ENCODE assay signal across 13 cellular contexts in the genomic region with DNA sequence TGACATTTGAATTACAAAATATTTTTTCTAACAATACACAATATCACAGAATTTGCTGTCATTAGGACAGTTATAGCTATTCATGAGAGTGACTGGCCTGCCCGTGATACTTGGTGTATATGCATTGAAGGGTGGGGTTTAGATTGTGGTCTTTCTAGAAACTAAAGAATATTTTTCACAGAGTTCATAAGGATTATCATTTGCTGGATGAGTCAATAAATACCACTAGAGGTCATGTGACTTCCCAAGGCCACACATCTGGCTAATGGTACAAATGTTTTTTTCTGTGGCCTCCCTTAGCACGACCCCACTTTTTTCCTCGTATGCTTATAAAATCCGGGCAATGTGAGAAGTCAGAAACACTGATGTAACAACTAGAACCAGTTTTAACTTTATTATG. TPM values are rescaled to one million over a fixed set of nuclear protein-coding genes. Genes with fewer than 3 reads are reported as not detected.
DNase-seq lines count a peak whose midpoint lies in the region; ATAC-seq and TF ChIP-seq lines count a peak whose summit lies in the region.
"Had no signal": no experiment of that assay in that cellular context is flagged by ENCODE, and none has a peak within 500 bp of the region (broad histone marks: within the 10 kb centered on the region; RNA-seq: fewer than 3 reads in every experiment).

No MANE protein-coding gene starts in this region.

- H3K27me3 ChIP-seq in CD4-positive, CD25-positive, alpha-beta regulatory T cell (ENCODE audit: control insufficient read depth, insufficient read depth, low read length) = no peaks in the 10 kb centered on the region
- H3K27me3 ChIP-seq in transverse colon = no peaks in the 10 kb centered on the region

- no peak for TF ChIP-seq CTCF in transverse colon (IDR thresholded peaks at IDR 0.05)

- peak overlapping the region; percentile 53 for H3K4me3 ChIP-seq in CD4-positive, CD25-positive, alpha-beta regulatory T cell (ENCODE audit: low read depth, low read length)
- no peak overlapping the region for H3K4me3 ChIP-seq in transverse colon

- in situ Hi-C loops in transverse colon (cut with MboI; ENCODE audit: low pct_ligation_motif_present in 1 of 4, low pct_unique_long_range_greater_than_20kb in 1 of 4, low sequenced_read_pairs in 3 of 4) = no loop called here

- H3K36me3 Mint-ChIP-seq in CD4-positive, CD25-positive, alpha-beta regulatory T cell = peaks cover 29% of the 10 kb centered on the region
- H3K36me3 Mint-ChIP-seq in naive thymus-derived CD8-positive, alpha-beta T cell = peaks cover 2 to 12% (median 4%) of the 10 kb centered on the region in 3 donors

- H3K36me3 ChIP-seq in CD4-positive, CD25-positive, alpha-beta regulatory T cell (ENCODE audit: control insufficient read depth, insufficient read depth, low read length) = peaks cover 26% of the 10 kb centered on the region
- peaks cover 0 to 5% (median 2%) of the 10 kb centered on the region in 4 donors for H3K36me3 ChIP-seq in transverse colon

- peaks cover 87% of the 10 kb centered on the region for H3K4me1 ChIP-seq in CD4-positive, CD25-positive, alpha-beta regulatory T cell (ENCODE audit: control insufficient read depth, insufficient read depth, low read length, poor library complexity, severe bottlenecking)
- peaks cover 0 to 65% (median 22%) of the 10 kb centered on the region in 4 donors for H3K4me1 ChIP-seq in transverse colon

- TF ChIP-seq POLR2A in transverse colon (IDR thresholded peaks at IDR 0.05) = no peak

- POLR2A ChIA-PET in naive thymus-derived CD8-positive, alpha-beta T cell (lab: Charles Lee) = no interaction called here

- H3K9me3 Mint-ChIP-seq in CD4-positive, CD25-positive, alpha-beta regulatory T cell = no peaks in the 10 kb centered on the region
- H3K9me3 Mint-ChIP-seq in naive thymus-derived CD8-positive, alpha-beta T cell = no peaks in the 10 kb centered on the region
- H3K9me3 Mint-ChIP-seq: mesothelial cell of epicardium had no signal

- peak; percentile 9 to 22 for ATAC-seq in CD4-positive, CD25-positive, alpha-beta regulatory T cell (ENCODE audit: low read depth in 2 of 2)
- ATAC-seq in naive thymus-derived CD8-positive, alpha-beta T cell = no peak
- no peak for ATAC-seq in HG02610 (IDR thresholded peaks at IDR 0.05; ENCODE audit: unreplicated experiment)

- H3K27me3 Mint-ChIP-seq in CD4-positive, CD25-positive, alpha-beta regulatory T cell = no peaks in the 10 kb centered on the region
- no peaks in the 10 kb centered on the region for H3K27me3 Mint-ChIP-seq in naive thymus-derived CD8-positive, alpha-beta T cell

- H3K27ac ChIP-seq in CD4-positive, CD25-positive, alpha-beta regulatory T cell (ENCODE audit: insufficient read depth, low read length, poor library complexity, severe bottlenecking) = peak overlapping the region; percentile 75
- H3K27ac ChIP-seq in transverse colon = no peak overlapping the region

- intact Hi-C loops in transverse colon (cut with DNase I; ENCODE audit: low total_unique reads) = no loop called here

- H3K4me1 Mint-ChIP-seq in CD4-positive, CD25-positive, alpha-beta regulatory T cell = peaks cover 51 to 90% (median 69%) of the 10 kb centered on the region in 4 donors
- peaks cover 39 to 80% (median 76%) of the 10 kb centered on the region in 4 donors for H3K4me1 Mint-ChIP-seq in naive thymus-derived CD8-positive, alpha-beta T cell

- DNase-seq in CD4-positive, CD25-positive, alpha-beta regulatory T cell = peak in 1 of 3 donors; percentile 67
- DNase-seq in HCEC 1CT = peak; percentile 35
- peak; percentile 75 for DNase-seq in amniotic epithelial cell (ENCODE audit: low read depth)
- DNase-seq in naive thymus-derived CD8-positive, alpha-beta T cell = no peak
- no peak for DNase-seq in transverse colon
- no peak for DNase-seq in NCI-H1694 treated with DMSO at 0.1 percent for 48 hours (lab: John Stamatoyannopoulos, UW)
- DNase-seq in stimulated activated CD4-positive, alpha-beta T cell treated with anti-CD3 and anti-CD28 coated beads, Interleukin-2, amount 100 ng/mL, for 48 hours = no peak
- DNase-seq: C1 segment of cervical spinal cord; central memory CD4-positive, alpha-beta T cell; NCI-H2171; stimulated activated naive CD4-positive, alpha-beta T cell treated with Interleukin-2 at 50 U/mL for 16 hours had no signal

- 64 to 79% methylated on average over 4 of the region's 4 CpGs for WGBS in transverse colon (ENCODE audit: low coverage in 1 of 2), 2 donors

- TF ChIP-seq EP300 in transverse colon (IDR thresholded peaks at IDR 0.05; ENCODE audit: low read depth) = no peak

- H3K4me3 Mint-ChIP-seq in CD4-positive, CD25-positive, alpha-beta regulatory T cell = peak overlapping the region; percentile 56 to 87 (median 70)
- no peak overlapping the region for H3K4me3 Mint-ChIP-seq in naive thymus-derived CD8-positive, alpha-beta T cell
- H3K4me3 Mint-ChIP-seq: mesothelial cell of epicardium had no signal

- H3K9me3 ChIP-seq in CD4-positive, CD25-positive, alpha-beta regulatory T cell (ENCODE audit: control insufficient read depth in 2 of 2, low read length in 2 of 2) = no peaks in the 10 kb centered on the region
- no peaks in the 10 kb centered on the region for H3K9me3 ChIP-seq in transverse colon

- H3K27ac Mint-ChIP-seq in CD4-positive, CD25-positive, alpha-beta regulatory T cell = peak overlapping the region; percentile 94 to 99 (median 98)
- H3K27ac Mint-ChIP-seq in naive thymus-derived CD8-positive, alpha-beta T cell = peak overlapping the region in 9 of 10 donors; percentile 52 to 95 (median 88)
- H3K27ac Mint-ChIP-seq: mesothelial cell of epicardium had no signal

RNA-seq across cellular contexts. Expression of gene OPTN, which starts 5.2 kb away (rescaled TPM):
- total RNA-seq in CD4-positive, CD25-positive, alpha-beta regulatory T cell = 209 TPM
- polyA plus RNA-seq in CD4-positive, CD25-positive, alpha-beta regulatory T cell = 100 to 1,000 TPM in 2 of 4 donors, 10 to 100 TPM in 2; 71.9 to 113 (median 88.2) TPM
- 10 to 100 TPM; 43.9 to 52.1 TPM for total RNA-seq in naive thymus-derived CD8-positive, alpha-beta T cell
- 10 to 100 TPM; 25.8 to 35.1 (median 27.1) TPM for polyA plus RNA-seq in naive thymus-derived CD8-positive, alpha-beta T cell
- 10 to 100 TPM; 39.2 to 74.8 (median 66.3) TPM for total RNA-seq in transverse colon

RNA-seq across cellular contexts. Expression of gene MCM10, which starts 56.2 kb away (rescaled TPM):
- 2.1 TPM for total RNA-seq in CD4-positive, CD25-positive, alpha-beta regulatory T cell
- polyA plus RNA-seq in CD4-positive, CD25-positive, alpha-beta regulatory T cell = 1 to 10 TPM in 1 of 4 donors, under 1 TPM in 3; 0.19 to 1.4 (median 0.43) TPM
- under 1 TPM in 1 of 2 experiments, not detected in 1; 0.34 TPM for total RNA-seq in naive thymus-derived CD8-positive, alpha-beta T cell
- not detected for polyA plus RNA-seq in naive thymus-derived CD8-positive, alpha-beta T cell
- under 1 TPM; 0.41 to 0.75 (median 0.62) TPM for total RNA-seq in transverse colon

Comparison
In these comparisons a context has a peak if more than half of its experiments do, and no peak if none do; other contexts are left out.
1. ATAC-seq: peak in CD4-positive, CD25-positive, alpha-beta regulatory T cell (2 of 2); none in naive thymus-derived CD8-positive, alpha-beta T cell (0 of 2) and HG02610 (single experiment).
2. DNase-seq: peak in HCEC 1CT (single experiment) and amniotic epithelial cell (single experiment); none in naive thymus-derived CD8-positive, alpha-beta T cell (0 of 10), transverse colon (single experiment), NCI-H1694 treated with DMSO at 0.1 percent for 48 hours (single experiment) and stimulated activated CD4-positive, alpha-beta T cell treated with anti-CD3 and anti-CD28 coated beads, Interleukin-2, amount 100 ng/mL, for 48 hours (0 of 2).
3. H3K4me3 Mint-ChIP-seq: peak in CD4-positive, CD25-positive, alpha-beta regulatory T cell (4 of 4); none in naive thymus-derived CD8-positive, alpha-beta T cell (0 of 10).